Comparison of ENCODE assay signal across 8 cellular contexts in the genomic region with DNA sequence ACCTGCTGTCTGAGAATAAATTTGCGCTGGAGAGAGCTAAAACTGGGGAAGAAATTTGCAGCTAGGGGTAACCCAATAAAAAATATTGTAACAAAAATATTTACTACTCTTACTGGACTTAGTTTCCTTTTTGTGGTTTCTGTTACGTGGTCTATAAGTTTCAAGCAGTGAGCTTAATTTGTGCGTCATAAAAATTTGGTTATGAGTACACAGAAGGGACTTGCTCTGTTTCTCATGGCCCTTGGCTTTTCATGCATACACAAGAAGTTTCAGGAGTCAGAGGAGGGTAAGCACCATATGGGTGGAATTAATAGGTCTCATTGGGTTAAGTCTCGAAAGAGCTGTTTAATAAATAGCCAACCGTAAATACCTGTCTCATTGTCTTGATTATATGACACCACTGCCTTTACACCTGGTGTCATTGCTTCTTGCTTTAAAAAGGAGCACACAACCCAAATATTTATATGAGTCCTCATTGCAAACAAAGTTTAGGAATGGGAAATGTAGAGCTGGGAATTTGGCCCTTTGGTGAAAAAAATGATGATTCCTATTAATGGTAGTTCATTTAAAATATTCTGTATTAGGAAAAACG. TPM values are rescaled to one million over a fixed set of nuclear protein-coding genes. Genes with fewer than 3 reads are reported as not detected.
DNase-seq lines count a peak whose midpoint lies in the region; ATAC-seq lines count a peak whose summit lies in the region.

No MANE protein-coding gene starts in this region.

- H3K79me2 ChIP-seq in ACC112 (ENCODE audit: control insufficient read depth, insufficient read depth, low read length, unreplicated experiment) = peaks cover 65% of the 10 kb centered on the region

- H3K9me3 ChIP-seq in T-helper 17 cell (ENCODE audit: control insufficient read depth, low read length, poor library complexity, severe bottlenecking) (no peaks in the 10 kb centered on the region), subcutaneous abdominal adipose tissue (ENCODE audit: control insufficient read depth in 5 of 5, low read length in 5 of 5) (no peaks in the 10 kb centered on the region)

- H3K4me1 Mint-ChIP-seq in T-helper 17 cell = peaks cover 39% of the 10 kb centered on the region

- H3K4me3 Mint-ChIP-seq in T-helper 17 cell = peak overlapping the region; percentile 93

- intact Hi-C loops in posterior vena cava (cut with DNase I) = no loop called here

- H3K4me3 ChIP-seq in ACC112 (ENCODE audit: low read depth, low read length) (peak overlapping the region; percentile 77), iPS-11a (ENCODE audit: low read depth, low read length) (peak overlapping the region; percentile 86), subcutaneous abdominal adipose tissue (ENCODE audit: low read depth in 1 of 5, low read length in 5 of 5) (peak overlapping the region; percentile 69 to 96 (median 83))

- no peak overlapping the region for H3K9ac ChIP-seq in subcutaneous abdominal adipose tissue (ENCODE audit: low read length in 5 of 5)

- ATAC-seq in GM18867 (IDR thresholded peaks at IDR 0.05; ENCODE audit: unreplicated experiment) (peak; percentile 66), HG03039 (IDR thresholded peaks at IDR 0.05; ENCODE audit: unreplicated experiment) (peak; percentile 58), T-helper 17 cell (peak; percentile 47)

- peak overlapping the region; percentile 96 for H3K27ac Mint-ChIP-seq in T-helper 17 cell

- H3K27me3 ChIP-seq in ACC112 (ENCODE audit: insufficient read depth, low read length) = no peaks in the 10 kb centered on the region
- H3K27me3 ChIP-seq in subcutaneous abdominal adipose tissue (ENCODE audit: control insufficient read depth in 5 of 5, insufficient read depth in 4 of 5, low read length in 5 of 5) = no peaks in the 10 kb centered on the region

- peaks cover 35% of the 10 kb centered on the region for H3K4me1 ChIP-seq in ACC112 (ENCODE audit: control insufficient read depth, insufficient read depth, low read length, unreplicated experiment)
- H3K4me1 ChIP-seq in subcutaneous abdominal adipose tissue (ENCODE audit: control insufficient read depth in 5 of 5, insufficient read depth in 5 of 5, low read length in 5 of 5) = peaks cover 6 to 55% (median 52%) of the 10 kb centered on the region in 5 donors

- H2AFZ ChIP-seq in ACC112 (ENCODE audit: low read length, unreplicated experiment) = no peak overlapping the region

- H3K36me3 ChIP-seq in ACC112 (ENCODE audit: insufficient read depth, low read length) (peaks cover 2% of the 10 kb centered on the region; the same call in 1 of the 2 replicates), subcutaneous abdominal adipose tissue (ENCODE audit: control insufficient read depth in 5 of 5, insufficient read depth in 5 of 5, low read length in 5 of 5) (no peaks in the 10 kb centered on the region)

- no peaks in the 10 kb centered on the region for H3K36me3 Mint-ChIP-seq in T-helper 17 cell (ENCODE audit: low read depth)

- H3K27me3 Mint-ChIP-seq in T-helper 17 cell = no peaks in the 10 kb centered on the region

- peak overlapping the region; percentile 77 for H3K27ac ChIP-seq in ACC112 (ENCODE audit: low read depth, low read length)
- H3K27ac ChIP-seq in subcutaneous abdominal adipose tissue (ENCODE audit: low read depth, low read length) = peak overlapping the region; percentile 64

- DNase-seq in T-helper 17 cell = no peak
- DNase-seq in posterior vena cava (ENCODE audit: low spot score) = no peak
- DNase-seq in ureter (ENCODE audit: low spot score) = no peak

RNA-seq across cellular contexts. Expression of gene BACH1, which starts 1.9 kb away (rescaled TPM):
- 10 to 100 TPM; 55.6 to 64.2 TPM for total RNA-seq in T-helper 17 cell
- 10 to 100 TPM; 50.1 to 84.0 TPM for total RNA-seq in posterior vena cava
- total RNA-seq in ureter = 75.7 TPM
